Comparison of ENCODE assay signal across 28 cellular contexts in the genomic region with DNA sequence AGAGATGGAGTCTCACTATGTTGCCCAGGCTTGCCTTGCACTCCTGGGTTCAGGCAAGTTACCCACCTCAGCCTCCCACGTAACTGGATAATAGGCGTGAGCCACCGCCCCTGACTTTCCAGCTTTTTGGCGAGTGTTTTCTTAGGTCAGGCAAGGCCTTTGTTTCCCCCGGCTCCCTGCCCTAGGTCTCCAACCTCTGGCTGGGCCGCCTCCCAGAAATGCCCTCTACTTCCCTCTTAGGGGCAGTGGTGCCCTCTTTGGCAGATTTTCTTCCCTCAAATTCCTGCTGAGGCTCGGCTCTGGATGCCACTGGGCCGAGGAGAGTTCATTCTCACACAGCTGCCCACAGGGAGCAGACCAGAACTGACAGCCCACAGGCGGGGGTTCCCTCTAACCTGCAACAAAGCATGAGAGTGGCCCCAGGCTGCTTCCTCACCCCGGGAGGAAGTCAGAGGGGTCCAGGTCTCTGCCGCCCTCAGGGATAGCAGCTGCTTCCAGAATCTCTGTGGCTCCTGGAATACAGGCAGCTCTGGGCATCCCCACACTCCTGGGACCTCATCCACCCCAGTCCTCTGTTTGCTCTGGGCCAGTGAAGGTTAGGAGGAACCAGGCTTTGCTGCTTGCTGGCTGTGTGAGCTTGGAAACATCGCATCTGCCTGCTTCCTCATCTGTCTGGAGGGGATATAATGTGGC. TPM values are rescaled to one million over a fixed set of nuclear protein-coding genes. Genes with fewer than 3 reads are reported as not detected.
DNase-seq lines count a peak whose midpoint lies in the region; ATAC-seq and TF ChIP-seq lines count a peak whose summit lies in the region.
"Had no signal": no experiment of that assay in that cellular context is flagged by ENCODE, and none has a peak within 500 bp of the region (broad histone marks: within the 10 kb centered on the region; RNA-seq: fewer than 3 reads in every experiment).

No MANE protein-coding gene starts in this region.

- no peaks in the 10 kb centered on the region for H3K79me2 ChIP-seq in SK-N-SH (ENCODE audit: insufficient read depth)

- H3K4me1 ChIP-seq in SK-N-SH (ENCODE audit: control insufficient read depth in 1 of 2, insufficient read depth in 2 of 2, low read depth in 1 of 2, low read length in 1 of 2) (peaks cover 0 to 6% of the 10 kb centered on the region in 2 experiments; a peak in 1 of 4 replicates), stomach smooth muscle (ENCODE audit: control insufficient read depth, insufficient read depth, low read length) (peaks cover 53% of the 10 kb centered on the region)

- H3K36me3 ChIP-seq in SK-N-SH (replicated peaks in 1 of 2; ENCODE audit: control insufficient read depth in 1 of 2, insufficient read depth in 2 of 2, low read length in 1 of 2) (peaks cover 0 to 44% of the 10 kb centered on the region in 2 experiments), stomach smooth muscle (ENCODE audit: control insufficient read depth in 2 of 2, insufficient read depth in 2 of 2, low read length in 2 of 2) (peaks cover 79 to 85% of the 10 kb centered on the region in 2 donors)

- TF ChIP-seq EP300 in SK-N-SH (IDR thresholded peaks at IDR 0.05; ENCODE audit: borderline replicate concordance in 1 of 2, low read depth in 1 of 2, low read length in 1 of 2), result no peak

- POLR2A ChIA-PET in SK-N-SH (lab: Yijun Ruan, JAX), result no interaction called here
- POLR2A ChIA-PET in RWPE1 (lab: Yijun Ruan, JAX; ENCODE audit: low non-redundant PET), result no interaction called here
- POLR2A ChIA-PET in GM10248 (lab: Yijun Ruan, JAX), result no interaction called here

- ATAC-seq in SK-N-SH treated with all-trans-retinoic acid at 6 μM for 48 hours (no peak), GM18517 (IDR thresholded peaks at IDR 0.05; ENCODE audit: unreplicated experiment) (no peak)
- ATAC-seq: activated T-helper 17 cell treated with anti-CD3 and anti-CD28 coated beads, Interleukin-2, amount 50 U/mL, for 72 hours; CD8-positive, alpha-beta T cell; heart right ventricle; K562; right lobe of liver had no signal

- CTCF ChIA-PET in SK-N-SH (lab: Yijun Ruan, JAX), result no interaction called here
- CTCF ChIA-PET in RWPE1 (lab: Yijun Ruan, JAX), result no interaction called here
- CTCF ChIA-PET in GM10248 (lab: Yijun Ruan, JAX), result interaction anchor here (1.1 kb wide), 1 partner anchor 22 kb away, joined by 3 read pairs; no protein-coding TSS in a partner anchor

- no peak overlapping the region for H3K4me3 ChIP-seq in SK-N-SH (ENCODE audit: low read depth in 2 of 2, low read length in 1 of 2)
- no peak overlapping the region for H3K4me3 ChIP-seq in stomach smooth muscle (ENCODE audit: low read length in 2 of 2)
- H3K4me3 ChIP-seq: heart right ventricle, K562, PC-9, right lobe of liver, SJSA1 had no signal

- no peaks in the 10 kb centered on the region for H3K9me2 ChIP-seq in SK-N-SH

- H3K9ac ChIP-seq in SK-N-SH, result no peak overlapping the region
- H3K9ac ChIP-seq in stomach smooth muscle (ENCODE audit: low read length in 2 of 2), result no peak overlapping the region

- TF ChIP-seq RAD21 in SK-N-SH (IDR thresholded peaks at IDR 0.05; ENCODE audit: low read length), result no peak

- H3K27ac ChIP-seq in SK-N-SH (ENCODE audit: low read depth in 2 of 2, low read length in 1 of 2), result no peak overlapping the region
- peak overlapping the region; percentile 46 for H3K27ac ChIP-seq in RWPE1
- H3K27ac ChIP-seq in stomach smooth muscle (ENCODE audit: low read length), result peak overlapping the region; percentile 66
- H3K27ac ChIP-seq: 22Rv1, heart right ventricle, PC-9, right lobe of liver, SJSA1 had no signal

- H3K4me2 ChIP-seq in SK-N-SH, result no peak overlapping the region
- H3K4me2 ChIP-seq: PC-9 had no signal

- no peaks in the 10 kb centered on the region for H3F3A ChIP-seq in SK-N-SH (replicated peaks; ENCODE audit: insufficient read depth)

- no peak for TF ChIP-seq CTCF in SK-N-SH (IDR thresholded peaks at IDR 0.05)
- no peak for TF ChIP-seq CTCF in RWPE1 (conservative IDR thresholded peaks at IDR 0.05; ENCODE audit: low read depth)
- no peak for TF ChIP-seq CTCF in GM10248 (IDR thresholded peaks at IDR 0.05; ENCODE audit: control extremely low read depth, extremely low read depth, low read depth, missing control alignments)

- H2AFZ ChIP-seq in SK-N-SH (ENCODE audit: low read depth), result no peak overlapping the region
- H2AFZ ChIP-seq: PC-9 had no signal

- H3K9me3 ChIP-seq in SK-N-SH, result no peaks in the 10 kb centered on the region
- no peaks in the 10 kb centered on the region for H3K9me3 ChIP-seq in stomach smooth muscle (ENCODE audit: control insufficient read depth in 2 of 2, low read length in 2 of 2)
- H3K9me3 ChIP-seq: heart right ventricle, right lobe of liver, SJSA1 had no signal

- DNase-seq in SK-N-SH (peak; percentile 21), RWPE1 (ENCODE audit: low spot score) (no peak), islet precursor cell (peak; percentile 43), GM19240 (ENCODE audit: insufficient read length, low spot score) (no peak), GM10248 (ENCODE audit: extremely low spot score) (no peak)
- DNase-seq: activated CD4-positive, alpha-beta T cell treated with anti-CD3 and anti-CD28 coated beads, Interleukin-2, amount 10 ng/mL, durations not matched to agents 24 days and 14 days; AML-193; central memory CD4-positive, alpha-beta T cell; dermis blood vessel endothelial cell; heart right ventricle; mesenchymal stem cell; MM.1S; NCI-H1436; NCI-H2107; NK-92 treated with Interleukin-12 subunit alpha and Interleukin-12 subunit beta, amount 100 ng/mL, for 24 hours; PC-9; stimulated activated CD4-positive, alpha-beta T cell treated with anti-CD3 and anti-CD28 coated beads, Interleukin-15, amount 100 ng/mL, for 24 hours; trophoblast cell had no signal

- H3K27me3 ChIP-seq in SK-N-SH (ENCODE audit: insufficient read depth) (no peaks in the 10 kb centered on the region), stomach smooth muscle (ENCODE audit: control insufficient read depth in 1 of 2, insufficient read depth in 2 of 2, low read length in 2 of 2) (no peaks in the 10 kb centered on the region)
- H3K27me3 ChIP-seq: heart right ventricle, right lobe of liver, SJSA1 had no signal

- 90% methylated on average over 11 of the region's 12 CpGs for WGBS in SK-N-SH (ENCODE audit: low lambda C conversion rate)

- no peaks in the 10 kb centered on the region for H4K20me1 ChIP-seq in SK-N-SH (ENCODE audit: insufficient read depth)

TF ChIP-seq in SK-N-SH, 30 proteins besides CTCF, POLR2A, EP300 and RAD21:
- TF ChIP-seq, protein P1, sequence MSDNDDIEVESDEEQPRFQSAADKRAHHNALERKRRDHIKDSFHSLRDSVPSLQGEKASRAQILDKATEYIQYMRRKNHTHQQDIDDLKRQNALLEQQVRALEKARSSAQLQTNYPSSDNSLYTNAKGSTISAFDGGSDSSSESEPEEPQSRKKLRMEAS (IDR thresholded peaks at IDR 0.05; ENCODE audit: low read depth), result no peak
- TF ChIP-seq TEAD4 (IDR thresholded peaks at IDR 0.05; ENCODE audit: borderline replicate concordance, insufficient read depth) (no peak), GATA2 (CRISPR knock-in tag; IDR thresholded peaks at IDR 0.05) (no peak)

TF ChIP-seq in SK-N-SH treated with all-trans-retinoic acid at 6 μM for 48 hours, 23 proteins besides CTCF, POLR2A, EP300 and RAD21:
- TF ChIP-seq ARNTL (CRISPR knock-in tag; IDR thresholded peaks at IDR 0.05; ENCODE audit: borderline replicate concordance, low read depth) (no peak), BACH2 (CRISPR knock-in tag; IDR thresholded peaks at IDR 0.05; ENCODE audit: borderline replicate concordance) (no peak), SNAI2 (CRISPR knock-in tag; IDR thresholded peaks at IDR 0.05) (no peak), ZNF565 (CRISPR knock-in tag; conservative IDR thresholded peaks at IDR 0.05; ENCODE audit: low read depth) (no peak), TOX (CRISPR knock-in tag; IDR thresholded peaks at IDR 0.05; ENCODE audit: borderline replicate concordance) (no peak), GLIS3 (CRISPR knock-in tag; IDR thresholded peaks at IDR 0.05) (no peak)
- TF ChIP-seq, protein P2, sequence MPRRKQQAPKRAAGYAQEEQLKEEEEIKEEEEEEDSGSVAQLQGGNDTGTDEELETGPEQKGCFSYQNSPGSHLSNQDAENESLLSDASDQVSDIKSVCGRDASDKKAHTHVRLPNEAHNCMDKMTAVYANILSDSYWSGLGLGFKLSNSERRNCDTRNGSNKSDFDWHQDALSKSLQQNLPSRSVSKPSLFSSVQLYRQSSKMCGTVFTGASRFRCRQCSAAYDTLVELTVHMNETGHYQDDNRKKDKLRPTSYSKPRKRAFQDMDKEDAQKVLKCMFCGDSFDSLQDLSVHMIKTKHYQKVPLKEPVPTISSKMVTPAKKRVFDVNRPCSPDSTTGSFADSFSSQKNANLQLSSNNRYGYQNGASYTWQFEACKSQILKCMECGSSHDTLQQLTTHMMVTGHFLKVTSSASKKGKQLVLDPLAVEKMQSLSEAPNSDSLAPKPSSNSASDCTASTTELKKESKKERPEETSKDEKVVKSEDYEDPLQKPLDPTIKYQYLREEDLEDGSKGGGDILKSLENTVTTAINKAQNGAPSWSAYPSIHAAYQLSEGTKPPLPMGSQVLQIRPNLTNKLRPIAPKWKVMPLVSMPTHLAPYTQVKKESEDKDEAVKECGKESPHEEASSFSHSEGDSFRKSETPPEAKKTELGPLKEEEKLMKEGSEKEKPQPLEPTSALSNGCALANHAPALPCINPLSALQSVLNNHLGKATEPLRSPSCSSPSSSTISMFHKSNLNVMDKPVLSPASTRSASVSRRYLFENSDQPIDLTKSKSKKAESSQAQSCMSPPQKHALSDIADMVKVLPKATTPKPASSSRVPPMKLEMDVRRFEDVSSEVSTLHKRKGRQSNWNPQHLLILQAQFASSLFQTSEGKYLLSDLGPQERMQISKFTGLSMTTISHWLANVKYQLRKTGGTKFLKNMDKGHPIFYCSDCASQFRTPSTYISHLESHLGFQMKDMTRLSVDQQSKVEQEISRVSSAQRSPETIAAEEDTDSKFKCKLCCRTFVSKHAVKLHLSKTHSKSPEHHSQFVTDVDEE (CRISPR knock-in tag; IDR thresholded peaks at IDR 0.05), result no peak

RNA-seq across cellular contexts. Expression of gene TCP11, which starts 56.5 kb away (rescaled TPM):
- polyA plus RNA-seq in SK-N-SH (2012; rRNA removed), result 0.05 and 0.16 TPM in 2 replicates
- 0.04 and 0.13 TPM in 2 replicates for polyA plus RNA-seq in SK-N-SH (2012; cell fraction: cytosol; rRNA removed)
- 0.08 and 0.18 TPM in 2 replicates for polyA plus RNA-seq in SK-N-SH (2012; cell fraction: nucleus; rRNA removed)
- polyA plus RNA-seq: K562, neural cell had no signal

Comparison
In these comparisons a context has a peak if more than half of its experiments do, and no peak if none do; other contexts are left out.
1. DNase-seq: peak in SK-N-SH (single experiment) and islet precursor cell (single experiment); none in RWPE1 (single experiment), GM19240 (single experiment) and GM10248 (single experiment).
2. H3K27ac ChIP-seq: peak in RWPE1 (single experiment) and stomach smooth muscle (single experiment); none in SK-N-SH (0 of 2).